Comparison of ENCODE assay signal across 26 cellular contexts in the genomic region with DNA sequence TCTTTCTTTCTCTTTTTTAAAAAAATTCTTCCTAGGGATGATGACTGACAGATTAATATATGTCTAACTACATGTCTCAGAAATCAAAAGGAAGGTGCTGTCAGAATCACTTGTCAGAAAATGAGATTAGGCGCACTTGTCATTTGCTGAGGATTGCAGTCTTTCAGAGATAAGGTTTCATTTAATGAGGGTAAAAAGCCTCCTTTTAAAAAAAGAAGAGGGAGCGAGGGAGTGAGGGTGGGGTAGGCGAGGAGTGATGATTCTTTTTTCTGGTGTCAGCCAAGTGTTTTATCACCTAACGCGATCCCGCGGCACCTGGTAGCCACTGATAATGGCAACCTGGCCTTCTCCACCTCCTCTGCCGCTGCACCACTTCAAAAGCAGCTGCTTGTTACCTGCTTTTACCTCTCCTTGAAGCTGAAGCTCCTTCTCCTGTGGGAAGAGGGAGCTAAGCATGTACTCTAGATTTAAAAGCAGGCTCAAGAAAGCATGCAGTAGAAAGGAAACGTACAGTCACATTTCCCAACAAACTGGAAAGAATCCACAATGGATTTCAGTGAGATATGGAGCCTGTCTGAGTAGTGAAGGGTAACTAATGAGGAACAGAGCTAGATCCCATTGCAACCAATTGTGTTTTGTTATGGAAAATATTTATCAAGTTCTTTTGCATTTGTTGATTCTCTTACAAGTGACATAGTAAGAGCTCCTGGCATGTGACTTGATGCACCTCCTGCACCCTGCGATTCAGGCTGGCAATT.
DNase-seq lines count a peak whose midpoint lies in the region; ATAC-seq and TF ChIP-seq lines count a peak whose summit lies in the region.
"Had no signal": no experiment of that assay in that cellular context is flagged by ENCODE, and none has a peak within 500 bp of the region (broad histone marks: within the 10 kb centered on the region; RNA-seq: fewer than 3 reads in every experiment).

No MANE protein-coding gene starts in this region.

- H3K27ac ChIP-seq in esophagus squamous epithelium: no peak overlapping the region
- H3K27ac ChIP-seq: body of pancreas, Peyer's patch, testis, uterus had no signal

- H3K4me3 ChIP-seq in fibroblast of the aortic adventitia (ENCODE audit: low read depth, low read length) (no peak overlapping the region), esophagus squamous epithelium (no peak overlapping the region)
- H3K4me3 ChIP-seq: body of pancreas, lung, Peyer's patch, smooth muscle cell, testis, uterus had no signal

- peak; percentile 31 for DNase-seq in GM03348 (ENCODE audit: low spot score)
- DNase-seq in NCI-H146 treated with DMSO at 0.1 percent for 48 hours (lab: John Stamatoyannopoulos, UW; ENCODE audit: unreplicated experiment): peak; percentile 15
- DNase-seq in NCI-H69 (lab: John Stamatoyannopoulos, UW): peak; percentile 67
- peak; percentile 20 for DNase-seq in fibroblast of the aortic adventitia (ENCODE audit: low read depth)
- no peak for DNase-seq in activated naive CD4-positive, alpha-beta T cell treated with anti-CD3 and anti-CD28 coated beads, Interleukin-2, amount 50 U/mL, for 16 hours
- DNase-seq in esophagus squamous epithelium (lab: John Stamatoyannopoulos, UW): no peak
- DNase-seq in T-cell: no peak
- DNase-seq: activated CD4-positive, alpha-beta T cell treated with anti-CD3 and anti-CD28 coated beads, Interleukin-2, amount 10 ng/mL, durations not matched to agents 7 days and 5 days; body of pancreas; CD4-positive, alpha-beta T cell; DMS153; effector memory CD4-positive, alpha-beta T cell; GDM1; IMR-90; Peyer's patch; retina; T-helper 17 cell; testis; uterus had no signal

- POLR2A ChIA-PET in T-cell (lab: Charles Lee): no interaction called here

- no peaks in the 10 kb centered on the region for H3K36me3 ChIP-seq in esophagus squamous epithelium
- H3K36me3 ChIP-seq: Peyer's patch, uterus had no signal

- no peak overlapping the region for H3K4me3 Mint-ChIP-seq in T-cell
- H3K4me3 Mint-ChIP-seq: activated CD4-positive, alpha-beta T cell treated with anti-CD3 and anti-CD28 coated beads, Interleukin-2, amount 10 ng/mL, durations not matched to agents 7 days and 5 days; activated naive CD8-positive, alpha-beta T cell; activated T-helper 1 cell treated with anti-CD3 and anti-CD28 coated beads, Interleukin-12 subunit alpha, Interleukin-12 subunit beta, Interleukin-2, Interleukin-4 antibody, amounts not matched to agents 30 ng/mL and 10 ng/mL and 1 ng/mL, durations not matched to agents 14 hours and 24 hours and 36 hours; CD4-positive, alpha-beta T cell; stimulated activated memory B cell treated with anti-CD40 and anti-IgM and Interleukin-4, amounts not matched to agents 10 μg/mL and 1 μg/mL and 100 μg/mL, for 72 hours had no signal

- H3K4me1 ChIP-seq in esophagus squamous epithelium: peaks cover 0 to 7% (median 0%) of the 10 kb centered on the region in 3 donors
- H3K4me1 ChIP-seq: body of pancreas, Peyer's patch, testis, uterus had no signal

- WGBS in esophagus squamous epithelium, 2 donors: 84 to 87% methylated on average over 9 to 10 of the region's 10 CpGs

- intact Hi-C loops in esophagus squamous epithelium (cut with DNase I): loop anchor here (10.0 kb wide), 1 partner anchor 480 kb away; no protein-coding TSS in a partner anchor

- TF ChIP-seq CTCF in fibroblast of the aortic adventitia (IDR thresholded peaks at IDR 0.05; ENCODE audit: insufficient read depth, low read length) (no peak), esophagus squamous epithelium (IDR thresholded peaks at IDR 0.05) (no peak)

- no peak for TF ChIP-seq POLR2A in esophagus squamous epithelium (IDR thresholded peaks at IDR 0.05)

- CTCF ChIA-PET in T-cell (lab: Charles Lee): interaction anchor here in 1 of 2 donors (0.6 kb wide), 1 partner anchor 74 kb away, joined by 3 read pairs; no protein-coding TSS in a partner anchor

- no peak overlapping the region for H3K27ac Mint-ChIP-seq in T-cell
- H3K27ac Mint-ChIP-seq: activated CD4-positive, alpha-beta T cell treated with anti-CD3 and anti-CD28 coated beads, Interleukin-2, amount 10 ng/mL, durations not matched to agents 7 days and 5 days; activated naive CD8-positive, alpha-beta T cell; activated T-helper 1 cell treated with anti-CD3 and anti-CD28 coated beads, Interleukin-12 subunit alpha, Interleukin-12 subunit beta, Interleukin-2, Interleukin-4 antibody, amounts not matched to agents 30 ng/mL and 10 ng/mL and 1 ng/mL, durations not matched to agents 14 hours and 24 hours and 36 hours; CD4-positive, alpha-beta T cell; stimulated activated memory B cell treated with anti-CD40 and anti-IgM and Interleukin-4, amounts not matched to agents 10 μg/mL and 1 μg/mL and 100 μg/mL, for 72 hours; T-helper 17 cell had no signal

- peaks cover 0 to 2% of the 10 kb centered on the region in 2 donors for H3K27me3 Mint-ChIP-seq in T-cell
- H3K27me3 Mint-ChIP-seq: CD4-positive, alpha-beta T cell; stimulated activated memory B cell treated with anti-CD40 and anti-IgM and Interleukin-4, amounts not matched to agents 10 μg/mL and 1 μg/mL and 100 μg/mL, for 72 hours; T-helper 17 cell had no signal

- no peaks in the 10 kb centered on the region for H3K36me3 Mint-ChIP-seq in T-cell
- H3K36me3 Mint-ChIP-seq: activated naive CD8-positive, alpha-beta T cell had no signal

- ATAC-seq in GM19328 (IDR thresholded peaks at IDR 0.05; ENCODE audit: unreplicated experiment) (no peak), T-cell (replicated peaks in 1 of 4) (no peak)
- ATAC-seq: body of pancreas; esophagus mucosa; stimulated activated memory B cell treated with anti-CD40 and anti-IgM and Interleukin-4, amounts not matched to agents 10 μg/mL and 1 μg/mL and 100 μg/mL, for 72 hours; T-helper 17 cell had no signal

- H3K9me3 Mint-ChIP-seq in T-cell: peaks cover 0 to 4% (median 0%) of the 10 kb centered on the region in 3 donors
- H3K9me3 Mint-ChIP-seq: activated T-helper 1 cell treated with anti-CD3 and anti-CD28 coated beads, Interleukin-12 subunit alpha, Interleukin-12 subunit beta, Interleukin-2, Interleukin-4 antibody, amounts not matched to agents 30 ng/mL and 10 ng/mL and 1 ng/mL, durations not matched to agents 14 hours and 24 hours and 36 hours; CD4-positive, alpha-beta T cell; stimulated activated memory B cell treated with anti-CD40 and anti-IgM and Interleukin-4, amounts not matched to agents 10 μg/mL and 1 μg/mL and 100 μg/mL, for 72 hours had no signal

- H3K9me3 ChIP-seq in esophagus squamous epithelium: no peaks in the 10 kb centered on the region
- H3K9me3 ChIP-seq: body of pancreas, Peyer's patch, testis, uterus had no signal

- peaks cover 16 to 22% (median 17%) of the 10 kb centered on the region in 3 donors for H3K4me1 Mint-ChIP-seq in T-cell

- H3K27me3 ChIP-seq in esophagus squamous epithelium: no peaks in the 10 kb centered on the region
- H3K27me3 ChIP-seq: body of pancreas, Peyer's patch, testis, uterus had no signal

Comparison
In these comparisons a context has a peak if more than half of its experiments do, and no peak if none do; other contexts are left out.
1. DNase-seq: peak in GM03348 (single experiment), NCI-H146 treated with DMSO at 0.1 percent for 48 hours (single experiment), NCI-H69 (single experiment) and fibroblast of the aortic adventitia (single experiment); none in activated naive CD4-positive, alpha-beta T cell treated with anti-CD3 and anti-CD28 coated beads, Interleukin-2, amount 50 U/mL, for 16 hours (single experiment), esophagus squamous epithelium (single experiment) and T-cell (0 of 34).